Comparison of ENCODE assay signal across 1 cellular context in genomic region chr1:19877821-19878636, GRCh38.
TF ChIP-seq lines count a peak whose summit lies in the region.

No MANE protein-coding gene starts in this region.

TF ChIP-seq in K562, 482 proteins besides CTCF, POLR2A, EP300 and RAD21 (continued from another document and continues in another):
- TF ChIP-seq ATF6 (CRISPR knock-in tag; IDR thresholded peaks at IDR 0.05) (no peak), GATA2 (CRISPR knock-in tag; IDR thresholded peaks at IDR 0.05) (no peak), SMARCC2 (IDR thresholded peaks at IDR 0.05; ENCODE audit: low read depth) (no peak), LEF1 (IDR thresholded peaks at IDR 0.05) (no peak), ZNF174 (CRISPR knock-in tag; IDR thresholded peaks at IDR 0.05) (no peak), ZBTB34 (CRISPR knock-in tag; IDR thresholded peaks at IDR 0.05) (no peak), NFIX (CRISPR knock-in tag; IDR thresholded peaks at IDR 0.05; ENCODE audit: low read depth) (no peak), HEY1 (CRISPR knock-in tag; IDR thresholded peaks at IDR 0.05; ENCODE audit: borderline replicate concordance) (no peak), HMGXB4 (CRISPR knock-in tag; IDR thresholded peaks at IDR 0.05) (no peak), KLF1 (tag; IDR thresholded peaks at IDR 0.05) (no peak), ZNF695 (CRISPR knock-in tag; IDR thresholded peaks at IDR 0.05) (no peak), FOXJ2 (tag; IDR thresholded peaks at IDR 0.05) (no peak), MTA1 (IDR thresholded peaks at IDR 0.05; ENCODE audit: borderline replicate concordance) (no peak), ZNF197 (CRISPR knock-in tag; IDR thresholded peaks at IDR 0.05; ENCODE audit: low read depth) (no peak), MBD2 (IDR thresholded peaks at IDR 0.05; ENCODE audit: borderline replicate concordance, low read depth) (no peak), SNIP1 (IDR thresholded peaks at IDR 0.05; ENCODE audit: low read depth) (no peak), RNF2 (IDR thresholded peaks at IDR 0.05) (peak; percentile 77; the same call in 1 of the 2 replicates), CEBPZ (IDR thresholded peaks at IDR 0.05; ENCODE audit: borderline replicate concordance, low read depth, low read length) (no peak), CGGBP1 (CRISPR knock-in tag; IDR thresholded peaks at IDR 0.05) (no peak), MIER1 (IDR thresholded peaks at IDR 0.05; ENCODE audit: low read depth) (no peak), ATF7 (IDR thresholded peaks at IDR 0.05) (no peak; the same call in 1 of the 2 replicates), ZNF395 (CRISPR knock-in tag; IDR thresholded peaks at IDR 0.05) (peak; percentile 85; the same call in 1 of the 2 replicates), PHF20 (IDR thresholded peaks at IDR 0.05; ENCODE audit: partially characterized antibody) (no peak), ZNF3 (CRISPR knock-in tag; IDR thresholded peaks at IDR 0.05) (no peak), KLF13 (tag; IDR thresholded peaks at IDR 0.05; ENCODE audit: borderline replicate concordance, low read depth) (no peak), DACH1 (IDR thresholded peaks at IDR 0.05; ENCODE audit: partially characterized antibody) (no peak), RBM34 (IDR thresholded peaks at IDR 0.05; ENCODE audit: borderline replicate concordance, insufficient read depth, low read length) (no peak), CCAR2 (IDR thresholded peaks at IDR 0.05; ENCODE audit: low read depth, low read length) (no peak), RBM14 (IDR thresholded peaks at IDR 0.05; ENCODE audit: borderline replicate concordance, insufficient read depth, low read depth, low read length) (no peak), TBL1XR1 (IDR thresholded peaks at IDR 0.05; ENCODE audit: low read length in 2 of 2) (no peak), DDX20 (tag; IDR thresholded peaks at IDR 0.05; ENCODE audit: low read depth) (no peak), GTF2B (IDR thresholded peaks at IDR 0.05; ENCODE audit: extremely low read depth, insufficient read length) (peak; percentile 91), NFXL1 (CRISPR knock-in tag; IDR thresholded peaks at IDR 0.05) (no peak), ZBTB33 (CRISPR knock-in tag; IDR thresholded peaks at IDR 0.05) (no peak), TFAP4 (CRISPR knock-in tag; IDR thresholded peaks at IDR 0.05; ENCODE audit: borderline replicate concordance) (no peak), HMBOX1 (IDR thresholded peaks at IDR 0.05) (no peak), IFI16 (CRISPR knock-in tag; IDR thresholded peaks at IDR 0.05) (no peak), EP400 (IDR thresholded peaks at IDR 0.05) (peak; percentile 92), ZNF121 (CRISPR knock-in tag; conservative IDR thresholded peaks at IDR 0.05) (no peak), FOXK2 (conservative IDR thresholded peaks at IDR 0.05 in 1 of 2, IDR thresholded peaks at IDR 0.05 in 1 of 2; ENCODE audit: low read depth in 2 of 2) (no peak), KLF16 (IDR thresholded peaks at IDR 0.05) (no peak), FOXA3 (CRISPR knock-in tag; conservative IDR thresholded peaks at IDR 0.05 in 1 of 2, IDR thresholded peaks at IDR 0.05 in 1 of 2) (no peak), FOXA1 (IDR thresholded peaks at IDR 0.05; ENCODE audit: borderline replicate concordance) (no peak), SRSF9 (IDR thresholded peaks at IDR 0.05; ENCODE audit: borderline replicate concordance, low read depth, low read length) (no peak), ZNF398 (CRISPR knock-in tag; IDR thresholded peaks at IDR 0.05) (no peak), CEBPB (tag; IDR thresholded peaks at IDR 0.05) (no peak), CREB3 (tag; conservative IDR thresholded peaks at IDR 0.05; ENCODE audit: low read depth) (peak; percentile 90), GTF2F1 (IDR thresholded peaks at IDR 0.05; ENCODE audit: low read depth, low read length) (peak; percentile 95)
